Comparison of ENCODE assay signal across 20 cellular contexts in genomic region chr17:41540921-41541625, GRCh38. TPM values are rescaled to one million over a fixed set of nuclear protein-coding genes. Genes with fewer than 3 reads are reported as not detected.
A peak's percentile ranks its signal among the peaks of the same experiment; 100 is the strongest.
DNase-seq lines count a peak whose midpoint lies in the region; ATAC-seq and TF ChIP-seq lines count a peak whose summit lies in the region.
"Had no signal": no experiment of that assay in that cellular context is flagged by ENCODE, and none has a peak within 500 bp of the region (broad histone marks: within the 10 kb centered on the region; RNA-seq: fewer than 3 reads in every experiment).

No MANE protein-coding gene starts in this region.

- H3K27me3 Mint-ChIP-seq in nephron progenitor cell (ENCODE audit: low read depth, poor library complexity), result no peaks in the 10 kb centered on the region

- H3K27ac Mint-ChIP-seq in nephron progenitor cell, result peak overlapping the region; percentile 75
- H3K27ac Mint-ChIP-seq: stimulated activated naive CD8-positive, alpha-beta T cell treated with anti-CD3 and anti-CD28 coated beads, Interleukin-15, amount 100 ng/mL, for 72 hours had no signal

- no peaks in the 10 kb centered on the region for H3K36me3 Mint-ChIP-seq in nephron progenitor cell (ENCODE audit: low read depth)

- TF ChIP-seq CTCF in nephron progenitor cell (IDR thresholded peaks at IDR 0.05), result no peak

- peaks cover 75% of the 10 kb centered on the region for H3K4me1 Mint-ChIP-seq in nephron progenitor cell
- H3K4me1 Mint-ChIP-seq: stimulated activated naive CD8-positive, alpha-beta T cell treated with anti-CD3 and anti-CD28 coated beads, Interleukin-15, amount 100 ng/mL, for 72 hours had no signal

- ATAC-seq in HG03460 (IDR thresholded peaks at IDR 0.05; ENCODE audit: unreplicated experiment), result no peak
- no peak for ATAC-seq in HG03354 (IDR thresholded peaks at IDR 0.05; ENCODE audit: poor library complexity, severe bottlenecking, unreplicated experiment)
- ATAC-seq: activated CD4-positive, CD25-positive, alpha-beta regulatory T cell treated with anti-CD3 and anti-CD28 coated beads, Interleukin-2, amount 50 U/mL, for 24 hours; stimulated activated naive CD8-positive, alpha-beta T cell treated with anti-CD3 and anti-CD28 coated beads, Interleukin-15, amount 100 ng/mL, for 72 hours had no signal

- H3K4me3 Mint-ChIP-seq in nephron progenitor cell, result no peak overlapping the region
- H3K4me3 Mint-ChIP-seq: stimulated activated naive CD8-positive, alpha-beta T cell treated with anti-CD3 and anti-CD28 coated beads, Interleukin-15, amount 100 ng/mL, for 72 hours had no signal

- DNase-seq in DMS53 (lab: John Stamatoyannopoulos, UW) (peak; percentile 86), NCI-H526 treated with DMSO at 0.1 percent for 48 hours (lab: John Stamatoyannopoulos, UW) (peak; percentile 55), dermis blood vessel endothelial cell (peak; percentile 50), nephron progenitor cell (no peak), middle frontal gyrus (ENCODE audit: extremely low spot score, low spot score) (no peak), NCI-H2029 treated with DMSO at 0.1 percent for 48 hours (lab: John Stamatoyannopoulos, UW) (no peak)
- DNase-seq: activated gamma-delta T cell; anterior cingulate cortex; GF-D8; KBM-7; NCI-H1105; stimulated activated naive CD8-positive, alpha-beta T cell treated with anti-CD3 and anti-CD28 coated beads, Interleukin-15, amount 100 ng/mL, for 72 hours; T-helper 2 cell had no signal

- no peaks in the 10 kb centered on the region for H3K9me3 Mint-ChIP-seq in nephron progenitor cell
- H3K9me3 Mint-ChIP-seq: stimulated activated naive CD8-positive, alpha-beta T cell treated with anti-CD3 and anti-CD28 coated beads, Interleukin-15, amount 100 ng/mL, for 72 hours had no signal

RNA-seq across cellular contexts. Expression of gene KRT19, which starts 13.0 kb away (rescaled TPM):
- total RNA-seq in dermis blood vessel endothelial cell, result 10.7 and 10.9 TPM in 2 replicates

RNA-seq across cellular contexts. Expression of gene KRT15, which starts 22.4 kb away (rescaled TPM):
- 0.51 TPM in 2 replicates for total RNA-seq in dermis blood vessel endothelial cell
- total RNA-seq: frontal cortex had no signal

RNA-seq across cellular contexts. Expression of gene KRT9, which starts 30.8 kb away (rescaled TPM):
- not detected in 2 replicates for total RNA-seq in dermis blood vessel endothelial cell
- total RNA-seq: frontal cortex, lung microvascular endothelial cell, right atrium auricular region, urinary bladder had no signal

RNA-seq across cellular contexts. Expression of gene KRT13, which starts 35.7 kb away (rescaled TPM):
- not detected in 2 replicates for total RNA-seq in dermis blood vessel endothelial cell
- total RNA-seq: frontal cortex, lung microvascular endothelial cell, right atrium auricular region had no signal

RNA-seq across cellular contexts. Expression of gene KRT14, which starts 45.6 kb away (rescaled TPM):
- total RNA-seq in dermis blood vessel endothelial cell, result 0.05 and 0.85 TPM in 2 replicates
- total RNA-seq: frontal cortex, lung microvascular endothelial cell, urinary bladder had no signal

Comparison
In these comparisons a context has a peak if more than half of its experiments do, and no peak if none do; other contexts are left out.
1. DNase-seq: peak in DMS53 (single experiment), NCI-H526 treated with DMSO at 0.1 percent for 48 hours (single experiment) and dermis blood vessel endothelial cell (single experiment); none in nephron progenitor cell (single experiment), middle frontal gyrus (single experiment) and NCI-H2029 treated with DMSO at 0.1 percent for 48 hours (single experiment).